1 cellular context compared by ENCODE assay signal in the genomic region with DNA sequence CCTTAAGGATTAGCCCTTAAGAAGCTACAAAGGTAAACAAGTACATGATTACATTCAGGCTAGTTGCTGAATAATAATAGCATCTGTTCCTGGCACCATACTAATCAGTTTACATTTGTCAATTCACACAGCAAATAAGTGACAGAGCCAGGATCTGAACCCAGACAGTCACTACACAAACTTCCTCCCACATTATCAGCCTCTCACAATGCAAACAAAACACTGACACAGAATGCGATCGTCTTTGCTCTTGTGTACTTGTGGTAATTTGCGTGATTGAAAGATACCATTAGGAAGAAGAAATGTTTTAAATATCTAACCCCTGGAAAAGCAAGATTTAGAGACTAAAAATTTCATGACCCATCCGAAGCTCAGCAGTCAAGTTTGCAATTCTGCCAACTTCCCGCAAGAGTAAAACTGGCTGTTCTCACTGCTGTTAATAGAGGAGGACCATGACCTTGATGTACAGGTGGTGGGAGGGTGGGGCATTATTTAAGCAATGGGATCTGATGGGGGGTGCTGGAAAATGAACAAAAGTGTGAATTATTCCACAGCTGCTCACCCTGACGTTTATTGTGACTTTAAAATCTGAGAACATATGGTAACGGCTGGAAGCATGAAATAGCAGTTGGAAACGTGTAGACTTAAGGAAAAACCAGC.
A peak's percentile ranks its signal among the peaks of the same experiment; 100 is the strongest.
TF ChIP-seq lines count a peak whose summit lies in the region.

No MANE protein-coding gene starts in this region.

TF ChIP-seq in HepG2, 621 proteins besides CTCF, POLR2A, EP300 and RAD21 (continued from another document and continues in another):
- TF ChIP-seq, protein P1, sequence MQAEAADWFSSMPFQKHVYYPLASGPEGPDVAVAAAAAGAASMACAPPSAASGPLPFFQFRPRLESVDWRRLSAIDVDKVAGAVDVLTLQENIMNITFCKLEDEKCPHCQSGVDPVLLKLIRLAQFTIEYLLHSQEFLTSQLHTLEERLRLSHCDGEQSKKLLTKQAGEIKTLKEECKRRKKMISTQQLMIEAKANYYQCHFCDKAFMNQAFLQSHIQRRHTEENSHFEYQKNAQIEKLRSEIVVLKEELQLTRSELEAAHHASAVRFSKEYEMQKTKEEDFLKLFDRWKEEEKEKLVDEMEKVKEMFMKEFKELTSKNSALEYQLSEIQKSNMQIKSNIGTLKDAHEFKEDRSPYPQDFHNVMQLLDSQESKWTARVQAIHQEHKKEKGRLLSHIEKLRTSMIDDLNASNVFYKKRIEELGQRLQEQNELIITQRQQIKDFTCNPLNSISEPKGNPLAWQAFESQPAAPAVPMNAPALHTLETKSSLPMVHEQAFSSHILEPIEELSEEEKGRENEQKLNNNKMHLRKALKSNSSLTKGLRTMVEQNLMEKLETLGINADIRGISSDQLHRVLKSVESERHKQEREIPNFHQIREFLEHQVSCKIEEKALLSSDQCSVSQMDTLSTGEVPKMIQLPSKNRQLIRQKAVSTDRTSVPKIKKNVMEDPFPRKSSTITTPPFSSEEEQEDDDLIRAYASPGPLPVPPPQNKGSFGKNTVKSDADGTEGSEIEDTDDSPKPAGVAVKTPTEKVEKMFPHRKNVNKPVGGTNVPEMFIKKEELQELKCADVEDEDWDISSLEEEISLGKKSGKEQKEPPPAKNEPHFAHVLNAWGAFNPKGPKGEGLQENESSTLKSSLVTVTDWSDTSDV (CRISPR knock-in tag; IDR thresholded peaks at IDR 0.05), result no peak
- TF ChIP-seq SKI (IDR thresholded peaks at IDR 0.05; ENCODE audit: partially characterized antibody), result no peak
- TF ChIP-seq NR2F6 (IDR thresholded peaks at IDR 0.05), result no peak
- no peak for TF ChIP-seq NR2F6 (CRISPR knock-in tag; IDR thresholded peaks at IDR 0.05)
- TF ChIP-seq HNRNPLL (IDR thresholded peaks at IDR 0.05; ENCODE audit: low read depth, low read length, poor library complexity, severe bottlenecking), result no peak
- TF ChIP-seq, protein P2, sequence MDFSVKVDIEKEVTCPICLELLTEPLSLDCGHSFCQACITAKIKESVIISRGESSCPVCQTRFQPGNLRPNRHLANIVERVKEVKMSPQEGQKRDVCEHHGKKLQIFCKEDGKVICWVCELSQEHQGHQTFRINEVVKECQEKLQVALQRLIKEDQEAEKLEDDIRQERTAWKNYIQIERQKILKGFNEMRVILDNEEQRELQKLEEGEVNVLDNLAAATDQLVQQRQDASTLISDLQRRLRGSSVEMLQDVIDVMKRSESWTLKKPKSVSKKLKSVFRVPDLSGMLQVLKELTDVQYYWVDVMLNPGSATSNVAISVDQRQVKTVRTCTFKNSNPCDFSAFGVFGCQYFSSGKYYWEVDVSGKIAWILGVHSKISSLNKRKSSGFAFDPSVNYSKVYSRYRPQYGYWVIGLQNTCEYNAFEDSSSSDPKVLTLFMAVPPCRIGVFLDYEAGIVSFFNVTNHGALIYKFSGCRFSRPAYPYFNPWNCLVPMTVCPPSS (IDR thresholded peaks at IDR 0.05), result no peak
- TF ChIP-seq, protein P3, sequence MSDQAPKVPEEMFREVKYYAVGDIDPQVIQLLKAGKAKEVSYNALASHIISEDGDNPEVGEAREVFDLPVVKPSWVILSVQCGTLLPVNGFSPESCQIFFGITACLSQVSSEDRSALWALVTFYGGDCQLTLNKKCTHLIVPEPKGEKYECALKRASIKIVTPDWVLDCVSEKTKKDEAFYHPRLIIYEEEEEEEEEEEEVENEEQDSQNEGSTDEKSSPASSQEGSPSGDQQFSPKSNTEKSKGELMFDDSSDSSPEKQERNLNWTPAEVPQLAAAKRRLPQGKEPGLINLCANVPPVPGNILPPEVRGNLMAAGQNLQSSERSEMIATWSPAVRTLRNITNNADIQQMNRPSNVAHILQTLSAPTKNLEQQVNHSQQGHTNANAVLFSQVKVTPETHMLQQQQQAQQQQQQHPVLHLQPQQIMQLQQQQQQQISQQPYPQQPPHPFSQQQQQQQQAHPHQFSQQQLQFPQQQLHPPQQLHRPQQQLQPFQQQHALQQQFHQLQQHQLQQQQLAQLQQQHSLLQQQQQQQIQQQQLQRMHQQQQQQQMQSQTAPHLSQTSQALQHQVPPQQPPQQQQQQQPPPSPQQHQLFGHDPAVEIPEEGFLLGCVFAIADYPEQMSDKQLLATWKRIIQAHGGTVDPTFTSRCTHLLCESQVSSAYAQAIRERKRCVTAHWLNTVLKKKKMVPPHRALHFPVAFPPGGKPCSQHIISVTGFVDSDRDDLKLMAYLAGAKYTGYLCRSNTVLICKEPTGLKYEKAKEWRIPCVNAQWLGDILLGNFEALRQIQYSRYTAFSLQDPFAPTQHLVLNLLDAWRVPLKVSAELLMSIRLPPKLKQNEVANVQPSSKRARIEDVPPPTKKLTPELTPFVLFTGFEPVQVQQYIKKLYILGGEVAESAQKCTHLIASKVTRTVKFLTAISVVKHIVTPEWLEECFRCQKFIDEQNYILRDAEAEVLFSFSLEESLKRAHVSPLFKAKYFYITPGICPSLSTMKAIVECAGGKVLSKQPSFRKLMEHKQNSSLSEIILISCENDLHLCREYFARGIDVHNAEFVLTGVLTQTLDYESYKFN (CRISPR knock-in tag; conservative IDR thresholded peaks at IDR 0.05), result peak; percentile 78
- TF ChIP-seq, protein P4, sequence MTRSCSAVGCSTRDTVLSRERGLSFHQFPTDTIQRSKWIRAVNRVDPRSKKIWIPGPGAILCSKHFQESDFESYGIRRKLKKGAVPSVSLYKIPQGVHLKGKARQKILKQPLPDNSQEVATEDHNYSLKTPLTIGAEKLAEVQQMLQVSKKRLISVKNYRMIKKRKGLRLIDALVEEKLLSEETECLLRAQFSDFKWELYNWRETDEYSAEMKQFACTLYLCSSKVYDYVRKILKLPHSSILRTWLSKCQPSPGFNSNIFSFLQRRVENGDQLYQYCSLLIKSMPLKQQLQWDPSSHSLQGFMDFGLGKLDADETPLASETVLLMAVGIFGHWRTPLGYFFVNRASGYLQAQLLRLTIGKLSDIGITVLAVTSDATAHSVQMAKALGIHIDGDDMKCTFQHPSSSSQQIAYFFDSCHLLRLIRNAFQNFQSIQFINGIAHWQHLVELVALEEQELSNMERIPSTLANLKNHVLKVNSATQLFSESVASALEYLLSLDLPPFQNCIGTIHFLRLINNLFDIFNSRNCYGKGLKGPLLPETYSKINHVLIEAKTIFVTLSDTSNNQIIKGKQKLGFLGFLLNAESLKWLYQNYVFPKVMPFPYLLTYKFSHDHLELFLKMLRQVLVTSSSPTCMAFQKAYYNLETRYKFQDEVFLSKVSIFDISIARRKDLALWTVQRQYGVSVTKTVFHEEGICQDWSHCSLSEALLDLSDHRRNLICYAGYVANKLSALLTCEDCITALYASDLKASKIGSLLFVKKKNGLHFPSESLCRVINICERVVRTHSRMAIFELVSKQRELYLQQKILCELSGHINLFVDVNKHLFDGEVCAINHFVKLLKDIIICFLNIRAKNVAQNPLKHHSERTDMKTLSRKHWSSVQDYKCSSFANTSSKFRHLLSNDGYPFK (CRISPR knock-in tag; IDR thresholded peaks at IDR 0.05; ENCODE audit: borderline replicate concordance), result no peak
- TF ChIP-seq, protein P5, sequence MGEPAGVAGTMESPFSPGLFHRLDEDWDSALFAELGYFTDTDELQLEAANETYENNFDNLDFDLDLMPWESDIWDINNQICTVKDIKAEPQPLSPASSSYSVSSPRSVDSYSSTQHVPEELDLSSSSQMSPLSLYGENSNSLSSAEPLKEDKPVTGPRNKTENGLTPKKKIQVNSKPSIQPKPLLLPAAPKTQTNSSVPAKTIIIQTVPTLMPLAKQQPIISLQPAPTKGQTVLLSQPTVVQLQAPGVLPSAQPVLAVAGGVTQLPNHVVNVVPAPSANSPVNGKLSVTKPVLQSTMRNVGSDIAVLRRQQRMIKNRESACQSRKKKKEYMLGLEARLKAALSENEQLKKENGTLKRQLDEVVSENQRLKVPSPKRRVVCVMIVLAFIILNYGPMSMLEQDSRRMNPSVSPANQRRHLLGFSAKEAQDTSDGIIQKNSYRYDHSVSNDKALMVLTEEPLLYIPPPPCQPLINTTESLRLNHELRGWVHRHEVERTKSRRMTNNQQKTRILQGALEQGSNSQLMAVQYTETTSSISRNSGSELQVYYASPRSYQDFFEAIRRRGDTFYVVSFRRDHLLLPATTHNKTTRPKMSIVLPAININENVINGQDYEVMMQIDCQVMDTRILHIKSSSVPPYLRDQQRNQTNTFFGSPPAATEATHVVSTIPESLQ (CRISPR knock-in tag; conservative IDR thresholded peaks at IDR 0.05), result no peak
- TF ChIP-seq ZFP90 (CRISPR knock-in tag; IDR thresholded peaks at IDR 0.05; ENCODE audit: borderline replicate concordance), result no peak
- no peak for TF ChIP-seq ZNF225 (CRISPR knock-in tag; IDR thresholded peaks at IDR 0.05)
- TF ChIP-seq ZNF720 (CRISPR knock-in tag; IDR thresholded peaks at IDR 0.05), result no peak
- no peak for TF ChIP-seq TBL1XR1 (IDR thresholded peaks at IDR 0.05; ENCODE audit: borderline replicate concordance, low read length, partially characterized antibody)
- TF ChIP-seq ZNF605 (CRISPR knock-in tag; IDR thresholded peaks at IDR 0.05), result no peak
- TF ChIP-seq ZFP1 (CRISPR knock-in tag; IDR thresholded peaks at IDR 0.05), result no peak
- no peak for TF ChIP-seq ZNF775 (CRISPR knock-in tag; IDR thresholded peaks at IDR 0.05; ENCODE audit: borderline replicate concordance)
- TF ChIP-seq, protein P6, sequence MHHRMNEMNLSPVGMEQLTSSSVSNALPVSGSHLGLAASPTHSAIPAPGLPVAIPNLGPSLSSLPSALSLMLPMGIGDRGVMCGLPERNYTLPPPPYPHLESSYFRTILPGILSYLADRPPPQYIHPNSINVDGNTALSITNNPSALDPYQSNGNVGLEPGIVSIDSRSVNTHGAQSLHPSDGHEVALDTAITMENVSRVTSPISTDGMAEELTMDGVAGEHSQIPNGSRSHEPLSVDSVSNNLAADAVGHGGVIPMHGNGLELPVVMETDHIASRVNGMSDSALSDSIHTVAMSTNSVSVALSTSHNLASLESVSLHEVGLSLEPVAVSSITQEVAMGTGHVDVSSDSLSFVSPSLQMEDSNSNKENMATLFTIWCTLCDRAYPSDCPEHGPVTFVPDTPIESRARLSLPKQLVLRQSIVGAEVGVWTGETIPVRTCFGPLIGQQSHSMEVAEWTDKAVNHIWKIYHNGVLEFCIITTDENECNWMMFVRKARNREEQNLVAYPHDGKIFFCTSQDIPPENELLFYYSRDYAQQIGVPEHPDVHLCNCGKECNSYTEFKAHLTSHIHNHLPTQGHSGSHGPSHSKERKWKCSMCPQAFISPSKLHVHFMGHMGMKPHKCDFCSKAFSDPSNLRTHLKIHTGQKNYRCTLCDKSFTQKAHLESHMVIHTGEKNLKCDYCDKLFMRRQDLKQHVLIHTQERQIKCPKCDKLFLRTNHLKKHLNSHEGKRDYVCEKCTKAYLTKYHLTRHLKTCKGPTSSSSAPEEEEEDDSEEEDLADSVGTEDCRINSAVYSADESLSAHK (CRISPR knock-in tag; IDR thresholded peaks at IDR 0.05; ENCODE audit: borderline replicate concordance), result no peak
- TF ChIP-seq, protein P7, sequence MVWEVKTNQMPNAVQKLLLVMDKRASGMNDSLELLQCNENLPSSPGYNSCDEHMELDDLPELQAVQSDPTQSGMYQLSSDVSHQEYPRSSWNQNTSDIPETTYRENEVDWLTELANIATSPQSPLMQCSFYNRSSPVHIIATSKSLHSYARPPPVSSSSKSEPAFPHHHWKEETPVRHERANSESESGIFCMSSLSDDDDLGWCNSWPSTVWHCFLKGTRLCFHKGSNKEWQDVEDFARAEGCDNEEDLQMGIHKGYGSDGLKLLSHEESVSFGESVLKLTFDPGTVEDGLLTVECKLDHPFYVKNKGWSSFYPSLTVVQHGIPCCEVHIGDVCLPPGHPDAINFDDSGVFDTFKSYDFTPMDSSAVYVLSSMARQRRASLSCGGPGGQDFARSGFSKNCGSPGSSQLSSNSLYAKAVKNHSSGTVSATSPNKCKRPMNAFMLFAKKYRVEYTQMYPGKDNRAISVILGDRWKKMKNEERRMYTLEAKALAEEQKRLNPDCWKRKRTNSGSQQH (CRISPR knock-in tag; IDR thresholded peaks at IDR 0.05; ENCODE audit: low read depth), result no peak
- TF ChIP-seq PRPF4 (IDR thresholded peaks at IDR 0.05; ENCODE audit: low read depth, low read length, poor library complexity, severe bottlenecking), result no peak
- no peak for TF ChIP-seq ZNF350 (CRISPR knock-in tag; IDR thresholded peaks at IDR 0.05; ENCODE audit: borderline replicate concordance, low read depth)
- TF ChIP-seq, protein P8, sequence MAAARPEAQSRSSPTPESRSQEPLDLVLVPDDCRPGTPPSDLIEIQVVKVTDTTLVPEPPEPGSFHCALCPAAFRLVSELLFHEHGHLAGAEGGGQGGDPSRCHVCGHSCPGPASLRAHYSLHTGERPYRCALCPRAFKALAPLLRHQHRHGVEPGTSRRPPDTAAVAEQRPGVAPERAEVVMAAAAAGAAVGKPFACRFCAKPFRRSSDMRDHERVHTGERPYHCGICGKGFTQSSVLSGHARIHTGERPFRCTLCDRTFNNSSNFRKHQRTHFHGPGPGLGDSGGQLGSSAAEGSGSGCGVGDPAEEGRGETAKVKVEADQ (CRISPR knock-in tag; IDR thresholded peaks at IDR 0.05; ENCODE audit: borderline replicate concordance), result no peak
- TF ChIP-seq ZNF614 (CRISPR knock-in tag; IDR thresholded peaks at IDR 0.05; ENCODE audit: borderline replicate concordance), result no peak
- no peak for TF ChIP-seq SALL2 (CRISPR knock-in tag; IDR thresholded peaks at IDR 0.05)
- no peak for TF ChIP-seq AGO2 (optimal IDR thresholded peaks at IDR 0.05; ENCODE audit: low read depth, low read length)
- TF ChIP-seq ZBTB8A (CRISPR knock-in tag; IDR thresholded peaks at IDR 0.05; ENCODE audit: borderline replicate concordance, low read depth), result no peak
- no peak for TF ChIP-seq ZNF782 (CRISPR knock-in tag; IDR thresholded peaks at IDR 0.05; ENCODE audit: borderline replicate concordance)
- no peak for TF ChIP-seq CREB1 (IDR thresholded peaks at IDR 0.05)
- no peak for TF ChIP-seq CREB1 (CRISPR knock-in tag; IDR thresholded peaks at IDR 0.05)
- TF ChIP-seq, protein P9, sequence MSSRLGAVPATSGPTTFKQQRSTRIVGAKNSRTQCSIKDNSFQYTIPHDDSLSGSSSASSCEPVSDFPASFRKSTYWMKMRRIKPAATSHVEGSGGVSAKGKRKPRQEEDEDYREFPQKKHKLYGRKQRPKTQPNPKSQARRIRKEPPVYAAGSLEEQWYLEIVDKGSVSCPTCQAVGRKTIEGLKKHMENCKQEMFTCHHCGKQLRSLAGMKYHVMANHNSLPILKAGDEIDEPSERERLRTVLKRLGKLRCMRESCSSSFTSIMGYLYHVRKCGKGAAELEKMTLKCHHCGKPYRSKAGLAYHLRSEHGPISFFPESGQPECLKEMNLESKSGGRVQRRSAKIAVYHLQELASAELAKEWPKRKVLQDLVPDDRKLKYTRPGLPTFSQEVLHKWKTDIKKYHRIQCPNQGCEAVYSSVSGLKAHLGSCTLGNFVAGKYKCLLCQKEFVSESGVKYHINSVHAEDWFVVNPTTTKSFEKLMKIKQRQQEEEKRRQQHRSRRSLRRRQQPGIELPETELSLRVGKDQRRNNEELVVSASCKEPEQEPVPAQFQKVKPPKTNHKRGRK (CRISPR knock-in tag; IDR thresholded peaks at IDR 0.05), result no peak
- TF ChIP-seq ZNF143 (CRISPR knock-in tag; IDR thresholded peaks at IDR 0.05), result no peak
- TF ChIP-seq, protein P10, sequence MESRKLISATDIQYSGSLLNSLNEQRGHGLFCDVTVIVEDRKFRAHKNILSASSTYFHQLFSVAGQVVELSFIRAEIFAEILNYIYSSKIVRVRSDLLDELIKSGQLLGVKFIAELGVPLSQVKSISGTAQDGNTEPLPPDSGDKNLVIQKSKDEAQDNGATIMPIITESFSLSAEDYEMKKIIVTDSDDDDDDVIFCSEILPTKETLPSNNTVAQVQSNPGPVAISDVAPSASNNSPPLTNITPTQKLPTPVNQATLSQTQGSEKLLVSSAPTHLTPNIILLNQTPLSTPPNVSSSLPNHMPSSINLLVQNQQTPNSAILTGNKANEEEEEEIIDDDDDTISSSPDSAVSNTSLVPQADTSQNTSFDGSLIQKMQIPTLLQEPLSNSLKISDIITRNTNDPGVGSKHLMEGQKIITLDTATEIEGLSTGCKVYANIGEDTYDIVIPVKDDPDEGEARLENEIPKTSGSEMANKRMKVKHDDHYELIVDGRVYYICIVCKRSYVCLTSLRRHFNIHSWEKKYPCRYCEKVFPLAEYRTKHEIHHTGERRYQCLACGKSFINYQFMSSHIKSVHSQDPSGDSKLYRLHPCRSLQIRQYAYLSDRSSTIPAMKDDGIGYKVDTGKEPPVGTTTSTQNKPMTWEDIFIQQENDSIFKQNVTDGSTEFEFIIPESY (CRISPR knock-in tag; IDR thresholded peaks at IDR 0.05), result no peak
- no peak for TF ChIP-seq SIN3A (IDR thresholded peaks at IDR 0.05; ENCODE audit: borderline replicate concordance, low read depth, low read length)
- no peak for TF ChIP-seq ZNF224 (CRISPR knock-in tag; IDR thresholded peaks at IDR 0.05)
